Comparison of ENCODE assay signal across 10 cellular contexts in the genomic region with DNA sequence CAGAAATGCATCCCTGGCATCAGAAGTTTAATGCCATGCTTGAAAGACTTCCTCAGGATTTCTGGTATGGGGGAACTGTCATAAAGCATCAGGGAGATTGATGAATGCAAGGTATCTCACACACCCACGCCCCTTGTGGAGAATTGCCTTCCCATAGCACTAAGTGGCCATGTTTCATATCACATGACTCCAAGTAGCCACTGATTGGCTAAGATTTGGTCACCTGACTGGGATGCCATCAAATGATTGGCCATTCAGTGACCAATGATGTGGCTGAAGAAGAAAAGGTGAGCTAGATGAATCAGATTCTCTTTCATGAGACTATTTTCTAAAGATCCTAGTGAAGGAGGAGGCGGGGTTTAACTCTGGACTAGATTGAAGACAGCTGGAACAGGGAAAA. TPM values are rescaled to one million over a fixed set of nuclear protein-coding genes. Genes with fewer than 3 reads are reported as not detected.
A peak's percentile ranks its signal among the peaks of the same experiment; 100 is the strongest.
DNase-seq lines count a peak whose midpoint lies in the region; ATAC-seq and TF ChIP-seq lines count a peak whose summit lies in the region.
"Had no signal": no experiment of that assay in that cellular context is flagged by ENCODE, and none has a peak within 500 bp of the region (broad histone marks: within the 10 kb centered on the region; RNA-seq: fewer than 3 reads in every experiment).

No MANE protein-coding gene starts in this region.

- in situ Hi-C loops in GM23248 (cut with MboI), result no loop called here

- H3K79me2 ChIP-seq in GM23248 (ENCODE audit: insufficient read depth), result no peaks in the 10 kb centered on the region

- H3K4me1 ChIP-seq in GM23248 (ENCODE audit: insufficient read depth), result no peaks in the 10 kb centered on the region

- H3K4me3 ChIP-seq in GM23248, result no peak overlapping the region

- H3K36me3 ChIP-seq in GM23248 (ENCODE audit: low read depth), result no peaks in the 10 kb centered on the region

- H3K27ac ChIP-seq in GM23248, result no peak overlapping the region

- no peaks in the 10 kb centered on the region for H3K27me3 ChIP-seq in GM23248 (replicated peaks; ENCODE audit: insufficient read depth)

- H4K20me1 ChIP-seq in GM23248 (ENCODE audit: insufficient read depth), result no peaks in the 10 kb centered on the region

- CTCF ChIA-PET in HEK293T (lab: Yijun Ruan, JAX), result no interaction called here

- POLR2A ChIA-PET in HEK293T (lab: Yijun Ruan, JAX), result no interaction called here

- peak; percentile 9 for ATAC-seq in esophagus mucosa

- peak; percentile 39 for DNase-seq in HEK293T (ENCODE audit: extremely low spot score)
- peak; percentile 49 for DNase-seq in NCI-H2171 (lab: John Stamatoyannopoulos, UW)
- DNase-seq in NCI-H748 (lab: John Stamatoyannopoulos, UW; ENCODE audit: unreplicated experiment), result no peak
- DNase-seq in GM23248, result no peak
- DNase-seq: activated naive CD8-positive, alpha-beta T cell treated with anti-CD3 and anti-CD28 coated beads, Interleukin-2, amount 10 ng/mL, durations not matched to agents 7 days and 5 days; activated T-cell treated with anti-CD3 and anti-CD28 coated beads for 4 hours; CD4-positive, alpha-beta T cell; kidney glomerular epithelial cell had no signal

- H3K9me2 ChIP-seq in GM23248 (ENCODE audit: insufficient read depth), result no peaks in the 10 kb centered on the region

- H3K9me3 ChIP-seq in GM23248 (ENCODE audit: low read depth), result no peaks in the 10 kb centered on the region

- WGBS in GM23248 (ENCODE audit: low coverage in 1 of 2, low lambda C conversion rate in 2 of 2, missing lambda C conversion rate in 2 of 2), 2 experiments, result 9 to 17% methylated on average over 2 of the region's 2 CpGs

- H3K4me2 ChIP-seq in GM23248 (ENCODE audit: unreplicated experiment), result no peak overlapping the region

- H3K9ac ChIP-seq in GM23248, result no peak overlapping the region

- H3F3A ChIP-seq in GM23248 (ENCODE audit: insufficient read depth), result no peaks in the 10 kb centered on the region

- H2AFZ ChIP-seq in GM23248, result no peak overlapping the region

TF ChIP-seq in HEK293T, 16 proteins besides CTCF, POLR2A, EP300 and RAD21:
- TF ChIP-seq NFRKB (IDR thresholded peaks at IDR 0.05), result no peak
- TF ChIP-seq L3MBTL2 (conservative IDR thresholded peaks at IDR 0.05), result peak; percentile 64
TF ChIP-seq in HEK293T: peak in this region for 1.

RNA-seq across cellular contexts. Expression of a gene that starts 7.3 kb away (rescaled TPM):
- total RNA-seq in esophagus mucosa, result 418 TPM
- total RNA-seq in GM23248 (2014; rRNA removed; shearing (Covaris generic)), result not detected in 2 replicates
- polyA plus RNA-seq in GM23248 (2016; fragmentation: Nextera tagmentation; extraction: Ambion mirVana), result not detected in 2 replicates
- total RNA-seq: activated naive CD8-positive, alpha-beta T cell treated with anti-CD3 and anti-CD28 coated beads, Interleukin-2, amount 10 ng/mL, durations not matched to agents 7 days and 5 days; cardiac septum; CD4-positive, alpha-beta T cell had no signal

RNA-seq across cellular contexts. Expression of a gene that starts 10.4 kb away (rescaled TPM):
- total RNA-seq in esophagus mucosa, result 146 TPM
- total RNA-seq in GM23248 (2014; rRNA removed; shearing (Covaris generic)), result not detected in 2 replicates
- polyA plus RNA-seq in GM23248 (2016; fragmentation: Nextera tagmentation; extraction: Ambion mirVana), result not detected in 2 replicates
- total RNA-seq: activated naive CD8-positive, alpha-beta T cell treated with anti-CD3 and anti-CD28 coated beads, Interleukin-2, amount 10 ng/mL, durations not matched to agents 7 days and 5 days; cardiac septum; CD4-positive, alpha-beta T cell had no signal

RNA-seq across cellular contexts. Expression of a gene that starts 24.7 kb away (rescaled TPM):
- total RNA-seq in esophagus mucosa, result 106 TPM
- total RNA-seq in GM23248 (2014; rRNA removed; shearing (Covaris generic)), result not detected in 2 replicates
- polyA plus RNA-seq in GM23248 (2016; fragmentation: Nextera tagmentation; extraction: Ambion mirVana), result not detected in 2 replicates
- total RNA-seq: activated naive CD8-positive, alpha-beta T cell treated with anti-CD3 and anti-CD28 coated beads, Interleukin-2, amount 10 ng/mL, durations not matched to agents 7 days and 5 days; cardiac septum; CD4-positive, alpha-beta T cell had no signal

RNA-seq across cellular contexts. Expression of a gene that starts 25.4 kb away (rescaled TPM):
- total RNA-seq in esophagus mucosa, result 225 TPM
- not detected in 2 replicates for total RNA-seq in GM23248 (2014; rRNA removed; shearing (Covaris generic))
- not detected in 2 replicates for polyA plus RNA-seq in GM23248 (2016; fragmentation: Nextera tagmentation; extraction: Ambion mirVana)
- total RNA-seq: activated naive CD8-positive, alpha-beta T cell treated with anti-CD3 and anti-CD28 coated beads, Interleukin-2, amount 10 ng/mL, durations not matched to agents 7 days and 5 days; cardiac septum; CD4-positive, alpha-beta T cell had no signal

RNA-seq across cellular contexts. Expression of a gene that starts 32.3 kb away (rescaled TPM):
- total RNA-seq in esophagus mucosa, result 209 TPM
- not detected in 2 replicates for total RNA-seq in GM23248 (2014; rRNA removed; shearing (Covaris generic))
- polyA plus RNA-seq in GM23248 (2016; fragmentation: Nextera tagmentation; extraction: Ambion mirVana), result not detected in 2 replicates
- total RNA-seq: activated naive CD8-positive, alpha-beta T cell treated with anti-CD3 and anti-CD28 coated beads, Interleukin-2, amount 10 ng/mL, durations not matched to agents 7 days and 5 days; cardiac septum; CD4-positive, alpha-beta T cell had no signal

Comparison
In these comparisons a context has a peak if more than half of its experiments do, and no peak if none do; other contexts are left out.
1. DNase-seq: peak in HEK293T (single experiment) and NCI-H2171 (single experiment); none in NCI-H748 (single experiment) and GM23248 (single experiment).
2. RNA of a gene that starts 7.3 kb away (total RNA-seq): 418 TPM in esophagus mucosa (single experiment); not detected in GM23248; every median in the first group is over 100 times any median in the second.
3. RNA of a gene that starts 10.4 kb away (total RNA-seq): 146 TPM in esophagus mucosa (single experiment); not detected in GM23248; every median in the first group is over 100 times any median in the second.
4. RNA of a gene that starts 24.7 kb away (total RNA-seq): 106 TPM in esophagus mucosa (single experiment); not detected in GM23248; every median in the first group is over 100 times any median in the second.